Comparison of ENCODE assay signal across 8 cellular contexts in genomic region chr11:65430406-65431217, GRCh38.
A peak's percentile ranks its signal among the peaks of the same experiment; 100 is the strongest.
DNase-seq lines count a peak whose midpoint lies in the region; ATAC-seq and TF ChIP-seq lines count a peak whose summit lies in the region.

No MANE protein-coding gene starts in this region.

- no peak for TF ChIP-seq CTCF in VCaP (conservative IDR thresholded peaks at IDR 0.05)
- TF ChIP-seq CTCF in foreskin fibroblast (IDR thresholded peaks at IDR 0.05; ENCODE audit: low read depth, low read length): no peak

- no peaks in the 10 kb centered on the region for H3K9me3 Mint-ChIP-seq in stimulated activated naive B cell treated with anti-CD40 and anti-IgM and Interleukin-4, amounts not matched to agents 10 μg/mL and 1 μg/mL and 100 μg/mL, for 72 hours

- ATAC-seq in stimulated activated naive B cell treated with anti-CD40 and anti-IgM and Interleukin-4, amounts not matched to agents 10 μg/mL and 1 μg/mL and 100 μg/mL, for 72 hours (replicated peaks): peak in 1 of 2 donors; percentile 19
- no peak for ATAC-seq in HG02840 (IDR thresholded peaks at IDR 0.05; ENCODE audit: low FRiP score, unreplicated experiment)

- peak overlapping the region; percentile 77 to 82 for H3K4me3 ChIP-seq in foreskin fibroblast (ENCODE audit: low read depth in 1 of 2, low read length in 2 of 2)

- peaks cover 64 to 83% of the 10 kb centered on the region in 2 donors for H3K4me1 Mint-ChIP-seq in stimulated activated naive B cell treated with anti-CD40 and anti-IgM and Interleukin-4, amounts not matched to agents 10 μg/mL and 1 μg/mL and 100 μg/mL, for 72 hours

- DNase-seq in DMS53 (lab: John Stamatoyannopoulos, UW) (peak; percentile 70), DMS53 treated with DMSO at 0.1 percent for 48 hours (lab: John Stamatoyannopoulos, UW; ENCODE audit: unreplicated experiment) (no peak), foreskin fibroblast (peak in 1 of 2 donors; percentile 64), NCI-H526 treated with DMSO at 0.1 percent for 48 hours (lab: John Stamatoyannopoulos, UW) (no peak), NCI-H1694 treated with DMSO at 0.1 percent for 48 hours (lab: John Stamatoyannopoulos, UW) (no peak)
- DNase-seq in stimulated activated naive B cell treated with anti-CD40 and anti-IgM and Interleukin-4, amounts not matched to agents 10 μg/mL and 1 μg/mL and 100 μg/mL, for 72 hours: no peak

- no peaks in the 10 kb centered on the region for H3K27me3 Mint-ChIP-seq in stimulated activated naive B cell treated with anti-CD40 and anti-IgM and Interleukin-4, amounts not matched to agents 10 μg/mL and 1 μg/mL and 100 μg/mL, for 72 hours

- peak overlapping the region; percentile 100 for H3K27ac ChIP-seq in VCaP

- H3K36me3 Mint-ChIP-seq in stimulated activated naive B cell treated with anti-CD40 and anti-IgM and Interleukin-4, amounts not matched to agents 10 μg/mL and 1 μg/mL and 100 μg/mL, for 72 hours: peaks cover 41 to 60% of the 10 kb centered on the region in 2 donors

- H3K4me3 Mint-ChIP-seq in stimulated activated naive B cell treated with anti-CD40 and anti-IgM and Interleukin-4, amounts not matched to agents 10 μg/mL and 1 μg/mL and 100 μg/mL, for 72 hours: peak overlapping the region; percentile 81 to 82

- peak overlapping the region; percentile 95 for H3K27ac Mint-ChIP-seq in stimulated activated naive B cell treated with anti-CD40 and anti-IgM and Interleukin-4, amounts not matched to agents 10 μg/mL and 1 μg/mL and 100 μg/mL, for 72 hours
